In the genomic region with DNA sequence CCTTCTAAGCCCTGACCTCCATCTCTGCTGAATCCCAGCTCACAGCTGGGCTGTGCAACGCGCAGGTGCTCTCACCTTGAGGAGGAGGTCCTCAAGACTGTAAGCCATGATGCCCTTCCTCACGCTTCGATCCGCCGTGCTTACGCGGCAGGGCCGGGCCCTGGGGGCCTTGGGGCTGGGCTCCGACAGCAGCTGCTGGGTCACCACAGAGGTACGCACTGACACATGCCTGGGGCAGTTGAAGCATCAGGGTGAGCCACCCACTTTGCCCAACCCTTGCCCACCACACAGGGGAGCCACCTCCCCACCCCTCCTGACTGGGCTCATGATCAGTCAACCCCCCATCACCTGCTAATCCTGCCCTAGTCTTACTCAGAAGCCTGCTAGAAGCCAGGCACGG, we compare ENCODE assay signal across 16 cellular contexts. TPM values are rescaled to one million over a fixed set of nuclear protein-coding genes. Genes with fewer than 3 reads are reported as not detected.
DNase-seq lines count a peak whose midpoint lies in the region; ATAC-seq, FAIRE-seq and TF ChIP-seq lines count a peak whose summit lies in the region.
"Had no signal": no experiment of that assay in that cellular context is flagged by ENCODE, and none has a peak within 500 bp of the region (broad histone marks: within the 10 kb centered on the region; RNA-seq: fewer than 3 reads in every experiment).

No MANE protein-coding gene starts in this region.

- 87% methylated on average over 12 of the region's 12 CpGs for WGBS in K562 (ENCODE audit: insufficient coverage, low coverage, missing lambda C conversion rate)

- no peaks in the 10 kb centered on the region for H3F3A ChIP-seq in Loucy (ENCODE audit: low read depth)

- H4K20me1 ChIP-seq in Loucy (ENCODE audit: insufficient read depth, low read length, poor library complexity, severe bottlenecking) = no peaks in the 10 kb centered on the region
- H4K20me1 ChIP-seq in K562 (replicated peaks; ENCODE audit: control insufficient read depth, insufficient read depth, low read length) = no peaks in the 10 kb centered on the region

- H3K9me3 ChIP-seq in Loucy (ENCODE audit: insufficient read depth, low read depth, low read length) = no peaks in the 10 kb centered on the region
- H3K9me3 ChIP-seq in K562 (replicated peaks; ENCODE audit: control insufficient read depth, insufficient read depth, low read depth, low read length) = no peaks in the 10 kb centered on the region
- H3K9me3 ChIP-seq: BE2C had no signal

- no peak overlapping the region for H3K4me2 ChIP-seq in Loucy (ENCODE audit: low read depth, low read length, poor library complexity, severe bottlenecking)
- H3K4me2 ChIP-seq in K562 (ENCODE audit: insufficient read depth, low read length) = no peak overlapping the region

- H3K9me2 ChIP-seq in Loucy (replicated peaks; ENCODE audit: low read depth, low read length) = no peaks in the 10 kb centered on the region

- DNase-seq in ELF-1 (ENCODE audit: low read depth, low spot score) = peak; percentile 32
- no peak for DNase-seq in K562 (ENCODE audit: extremely low read depth in 1 of 4, low spot score in 3 of 4)
- DNase-seq in posterior vena cava (ENCODE audit: low spot score) = peak; percentile 75
- no peak for DNase-seq in NCI-H774 (lab: John Stamatoyannopoulos, UW)
- DNase-seq in activated CD8-positive, alpha-beta memory T cell treated with anti-CD3 and anti-CD28 coated beads, Interleukin-2, amount 50 U/mL, for 4 hours = no peak
- DNase-seq in HT-29 (ENCODE audit: low spot score) = no peak
- DNase-seq: BE2C; CD8-positive, alpha-beta memory T cell; NCI-H1105 treated with DMSO at 0.1 percent for 48 hours; NCI-H187 treated with DMSO at 0.1 percent for 48 hours; NCI-H2171; NCI-H510A had no signal

- no peaks in the 10 kb centered on the region for H3K4me1 ChIP-seq in Loucy (ENCODE audit: insufficient read depth, low read length, poor library complexity, severe bottlenecking)
- H3K4me1 ChIP-seq in K562 (replicated peaks in 1 of 2; ENCODE audit: control insufficient read depth in 2 of 2, insufficient read depth in 2 of 2, low read length in 2 of 2) = peaks cover 9 to 11% of the 10 kb centered on the region in 2 experiments; a peak in 4 of 5 replicates
- H3K4me1 ChIP-seq: BE2C had no signal

- CTCF ChIA-PET in K562 (lab: Yijun Ruan, JAX; ENCODE audit: low intra/inter-chr PET ratio) = no interaction called here

- POLR2A ChIA-PET in K562 (lab: Yijun Ruan, JAX) = no interaction called here

- H3K27me3 ChIP-seq in Loucy (ENCODE audit: insufficient read depth, low read length, poor library complexity, severe bottlenecking) (no peaks in the 10 kb centered on the region), K562 (ENCODE audit: control insufficient read depth in 2 of 2, insufficient read depth in 2 of 2, low read length in 2 of 2) (no peaks in the 10 kb centered on the region)
- H3K27me3 ChIP-seq: BE2C had no signal

- H3K27ac ChIP-seq in K562 (ENCODE audit: extremely low read depth, low read depth, low read length) = no peak overlapping the region

- in situ Hi-C loops in K562 (cut with MboI) = no loop called here

- BruUV-seq in K562 (replicated peaks; lab: Mats Ljungman, UMichigan) = no TSS peak

- intact Hi-C loops in K562 (cut with micrococcal nuclease) (no loop called here), posterior vena cava (cut with DNase I) (no loop called here)

- H3K79me2 ChIP-seq in Loucy (ENCODE audit: insufficient read depth, low read length) (no peaks in the 10 kb centered on the region), K562 (ENCODE audit: control insufficient read depth, insufficient read depth, low read length) (no peaks in the 10 kb centered on the region)

- no peak for TF ChIP-seq EP300 in K562 (IDR thresholded peaks at IDR 0.05; ENCODE audit: low read length)

- TF ChIP-seq POLR2A in K562 (conservative IDR thresholded peaks at IDR 0.05) = no peak

- H3K36me3 ChIP-seq in Loucy (ENCODE audit: insufficient read depth, low read length) (no peaks in the 10 kb centered on the region), K562 (ENCODE audit: control insufficient read depth, insufficient read depth, low read length) (no peaks in the 10 kb centered on the region)
- H3K36me3 ChIP-seq: BE2C had no signal

- H2AFZ ChIP-seq in Loucy (ENCODE audit: low read length) (no peak overlapping the region), K562 (ENCODE audit: low read depth, low read length) (no peak overlapping the region)

- H3K4me3 ChIP-seq in Loucy (ENCODE audit: low read length, poor library complexity, severe bottlenecking) (no peak overlapping the region), K562 (no peak overlapping the region)

- TF ChIP-seq RAD21 in K562 (CRISPR knock-in tag; conservative IDR thresholded peaks at IDR 0.05 in 1 of 2, IDR thresholded peaks at IDR 0.05 in 1 of 2) = peak in 1 of 2 experiments; percentile 21; a peak in 1 of 4 replicates

- ATAC-seq in K562 = no peak
- ATAC-seq in HG02623 (IDR thresholded peaks at IDR 0.05; ENCODE audit: unreplicated experiment) = no peak

- no peak for FAIRE-seq in K562 (lab: Jason Lieb, UNC)

- H3K9me1 ChIP-seq in K562 (ENCODE audit: control insufficient read depth, insufficient read depth, low read length) = no peaks in the 10 kb centered on the region

- H3K9ac ChIP-seq in Loucy (ENCODE audit: low read depth, low read length, poor library complexity, severe bottlenecking) (no peak overlapping the region), K562 (ENCODE audit: insufficient read depth in 1 of 2, low read depth in 2 of 2, low read length in 2 of 2) (peak overlapping the region in 1 of 2 experiments; percentile 73; a peak in 2 of 4 replicates)

- peak; percentile 27 for TF ChIP-seq CTCF in Loucy (conservative IDR thresholded peaks at IDR 0.05; ENCODE audit: low read length)
- TF ChIP-seq CTCF in K562 (IDR thresholded peaks at IDR 0.05 in 2 of 3, conservative IDR thresholded peaks at IDR 0.05 in 1 of 3; ENCODE audit: insufficient read depth in 2 of 3, low read depth in 1 of 3, low read length in 3 of 3) = no peak

RNA-seq across cellular contexts. Expression of a gene that starts 3.1 kb away (rescaled TPM):
- total RNA-seq in K562 (2011; cell fraction: chromatin; rRNA removed; ENCODE audit: low replicate concordance) = not detected in 2 replicates
- total RNA-seq in K562 (2011; cell fraction: nucleolus; rRNA removed) = not detected in 2 replicates
- not detected in 2 replicates for total RNA-seq in K562 (2011; cell fraction: nucleoplasm; rRNA removed)
- total RNA-seq in K562 (2014; rRNA removed) = not detected in 2 replicates
- total RNA-seq in K562 (2014; rRNA removed; fragmentation: Illumina TruSeq; extraction: Trizol) = not detected in 2 replicates
- not detected in 2 replicates for total RNA-seq in K562 (2015; rRNA removed; fragmentation: Illumina TruSeq; extraction: Trizol)
- not detected in 2 replicates for total RNA-seq in K562 (2021)
- polyA plus RNA-seq in K562 (2011; rRNA removed) = not detected in 2 replicates
- 0.09 and 0.39 TPM in 2 replicates for polyA plus RNA-seq in K562 (2011; cell fraction: cytosol; rRNA removed)
- polyA plus RNA-seq in K562 (2011; cell fraction: nucleus; rRNA removed) = not detected in 2 replicates
- not detected in 2 replicates for polyA plus RNA-seq in K562 (2012)
- not detected in 2 replicates for polyA plus RNA-seq in K562 (2014; fragmentation: Illumina TruSeq; extraction: Trizol)
- not detected for polyA plus RNA-seq in K562 (2014; fragmentation: Nextera tagmentation; extraction: Ambion mirVana)
- not detected in 2 replicates for polyA plus RNA-seq in K562 (2014; rRNA removed)
- not detected in 2 replicates for polyA minus RNA-seq in K562 (2011; rRNA and poly(A)+ RNA removed)
- not detected in 2 replicates for polyA minus RNA-seq in K562 (2011; cell fraction: cytosol; rRNA and poly(A)+ RNA removed)
- not detected in 2 replicates for polyA minus RNA-seq in K562 (2011; cell fraction: nucleus; rRNA and poly(A)+ RNA removed)
- total RNA-seq in posterior vena cava = 1 to 10 TPM; 1.2 to 2.9 TPM
- 0.61 and 1.5 TPM in 2 replicates for total RNA-seq in HT-29 (2014; rRNA removed; shearing (Covaris generic))
- total RNA-seq: CD8-positive, alpha-beta memory T cell; Daoy; RPMI7951 had no signal
- polyA plus RNA-seq: CD8-positive, alpha-beta memory T cell had no signal

RNA-seq across cellular contexts. Expression of a gene that starts 13.4 kb away (rescaled TPM):
- 61.7 and 101 TPM in 2 replicates for total RNA-seq in K562 (2011; cell fraction: chromatin; rRNA removed; ENCODE audit: low replicate concordance)
- 84.5 and 103 TPM in 2 replicates for total RNA-seq in K562 (2011; cell fraction: nucleolus; rRNA removed)
- 97.8 and 112 TPM in 2 replicates for total RNA-seq in K562 (2011; cell fraction: nucleoplasm; rRNA removed)
- total RNA-seq in K562 (2014; rRNA removed) = 38.9 and 41.1 TPM in 2 replicates
- total RNA-seq in K562 (2014; rRNA removed; fragmentation: Illumina TruSeq; extraction: Trizol) = 40.3 and 42.4 TPM in 2 replicates
- total RNA-seq in K562 (2015; rRNA removed; fragmentation: Illumina TruSeq; extraction: Trizol) = 31.1 and 33.9 TPM in 2 replicates
- 57.2 and 58.8 TPM in 2 replicates for total RNA-seq in K562 (2021)
- polyA plus RNA-seq in K562 (2011; rRNA removed) = 66.3 and 77.8 TPM in 2 replicates
- 70.4 and 88.4 TPM in 2 replicates for polyA plus RNA-seq in K562 (2011; cell fraction: cytosol; rRNA removed)
- 37.0 and 45.1 TPM in 2 replicates for polyA plus RNA-seq in K562 (2011; cell fraction: nucleus; rRNA removed)
- 56.0 and 64.7 TPM in 2 replicates for polyA plus RNA-seq in K562 (2012)
- polyA plus RNA-seq in K562 (2014; fragmentation: Illumina TruSeq; extraction: Trizol) = 52.3 and 62.6 TPM in 2 replicates
- polyA plus RNA-seq in K562 (2014; fragmentation: Nextera tagmentation; extraction: Ambion mirVana) = 10 to 100 TPM; 31.6 to 33.3 TPM
- polyA plus RNA-seq in K562 (2014; rRNA removed) = 49.8 and 54.6 TPM in 2 replicates
- polyA minus RNA-seq in K562 (2011; rRNA and poly(A)+ RNA removed) = 58.7 and 70.5 TPM in 2 replicates
- 27.5 and 42.9 TPM in 2 replicates for polyA minus RNA-seq in K562 (2011; cell fraction: cytosol; rRNA and poly(A)+ RNA removed)
- polyA minus RNA-seq in K562 (2011; cell fraction: nucleus; rRNA and poly(A)+ RNA removed) = 16.8 and 25.8 TPM in 2 replicates
- 10 to 100 TPM; 19.6 to 20.0 TPM for total RNA-seq in posterior vena cava
- 24.0 and 26.0 TPM in 2 replicates for total RNA-seq in HT-29 (2014; rRNA removed; shearing (Covaris generic))

RNA-seq across cellular contexts. Expression of a gene that starts 25.7 kb away (rescaled TPM):
- 4.4 and 7.9 TPM in 2 replicates for total RNA-seq in K562 (2011; cell fraction: chromatin; rRNA removed; ENCODE audit: low replicate concordance)
- 2.8 and 5.7 TPM in 2 replicates for total RNA-seq in K562 (2011; cell fraction: nucleolus; rRNA removed)
- total RNA-seq in K562 (2011; cell fraction: nucleoplasm; rRNA removed) = 4.6 and 5.8 TPM in 2 replicates
- 0.20 TPM in 1 of 2 replicates, not detected in the other for total RNA-seq in K562 (2014; rRNA removed)
- 0.48 and 0.51 TPM in 2 replicates for total RNA-seq in K562 (2014; rRNA removed; fragmentation: Illumina TruSeq; extraction: Trizol)
- total RNA-seq in K562 (2015; rRNA removed; fragmentation: Illumina TruSeq; extraction: Trizol) = 0.26 TPM in 1 of 2 replicates, not detected in the other
- total RNA-seq in K562 (2021) = 0.47 and 0.72 TPM in 2 replicates
- 1.1 and 1.9 TPM in 2 replicates for polyA plus RNA-seq in K562 (2011; rRNA removed)
- 0.29 and 1.2 TPM in 2 replicates for polyA plus RNA-seq in K562 (2011; cell fraction: cytosol; rRNA removed)
- 3.7 and 5.1 TPM in 2 replicates for polyA plus RNA-seq in K562 (2011; cell fraction: nucleus; rRNA removed)
- 0.46 and 0.91 TPM in 2 replicates for polyA plus RNA-seq in K562 (2012)
- polyA plus RNA-seq in K562 (2014; fragmentation: Illumina TruSeq; extraction: Trizol) = 0.39 and 0.73 TPM in 2 replicates
- polyA plus RNA-seq in K562 (2014; fragmentation: Nextera tagmentation; extraction: Ambion mirVana) = not detected
- 0.23 and 0.32 TPM in 2 replicates for polyA plus RNA-seq in K562 (2014; rRNA removed)
- polyA minus RNA-seq in K562 (2011; rRNA and poly(A)+ RNA removed) = 0.67 and 1.0 TPM in 2 replicates
- not detected in 2 replicates for polyA minus RNA-seq in K562 (2011; cell fraction: cytosol; rRNA and poly(A)+ RNA removed)
- 0.67 and 1.7 TPM in 2 replicates for polyA minus RNA-seq in K562 (2011; cell fraction: nucleus; rRNA and poly(A)+ RNA removed)
- total RNA-seq in posterior vena cava = 1 to 10 TPM; 9.6 to 10.0 TPM
- 13.4 and 17.0 TPM in 2 replicates for total RNA-seq in HT-29 (2014; rRNA removed; shearing (Covaris generic))
- total RNA-seq: RPMI7951 had no signal

RNA-seq across cellular contexts. Expression of a gene that starts 33.2 kb away (rescaled TPM):
- total RNA-seq in K562 (2011; cell fraction: chromatin; rRNA removed; ENCODE audit: low replicate concordance) = 79.3 and 118 TPM in 2 replicates
- total RNA-seq in K562 (2011; cell fraction: nucleolus; rRNA removed) = 76.7 and 80.0 TPM in 2 replicates
- total RNA-seq in K562 (2011; cell fraction: nucleoplasm; rRNA removed) = 76.9 and 87.5 TPM in 2 replicates
- 73.0 and 90.5 TPM in 2 replicates for total RNA-seq in K562 (2014; rRNA removed)
- 44.3 and 55.8 TPM in 2 replicates for total RNA-seq in K562 (2014; rRNA removed; fragmentation: Illumina TruSeq; extraction: Trizol)
- 51.5 and 59.3 TPM in 2 replicates for total RNA-seq in K562 (2015; rRNA removed; fragmentation: Illumina TruSeq; extraction: Trizol)
- 99.0 and 100 TPM in 2 replicates for total RNA-seq in K562 (2021)
- 56.1 and 104 TPM in 2 replicates for polyA plus RNA-seq in K562 (2011; rRNA removed)
- 77.0 and 146 TPM in 2 replicates for polyA plus RNA-seq in K562 (2011; cell fraction: cytosol; rRNA removed)
- polyA plus RNA-seq in K562 (2011; cell fraction: nucleus; rRNA removed) = 62.9 and 99.5 TPM in 2 replicates
- 69.4 and 77.4 TPM in 2 replicates for polyA plus RNA-seq in K562 (2012)
- 98.2 and 119 TPM in 2 replicates for polyA plus RNA-seq in K562 (2014; fragmentation: Illumina TruSeq; extraction: Trizol)
- polyA plus RNA-seq in K562 (2014; fragmentation: Nextera tagmentation; extraction: Ambion mirVana) = 10 to 100 TPM; 13.8 to 26.4 TPM
- polyA plus RNA-seq in K562 (2014; rRNA removed) = 66.6 and 76.8 TPM in 2 replicates
- 42.4 and 42.7 TPM in 2 replicates for polyA minus RNA-seq in K562 (2011; rRNA and poly(A)+ RNA removed)
- 33.5 and 40.3 TPM in 2 replicates for polyA minus RNA-seq in K562 (2011; cell fraction: cytosol; rRNA and poly(A)+ RNA removed)
- polyA minus RNA-seq in K562 (2011; cell fraction: nucleus; rRNA and poly(A)+ RNA removed) = 26.7 and 27.1 TPM in 2 replicates
- total RNA-seq in posterior vena cava = 10 to 100 TPM; 18.2 to 20.0 TPM
- total RNA-seq in HT-29 (2014; rRNA removed; shearing (Covaris generic)) = 21.3 and 25.8 TPM in 2 replicates

RNA-seq across cellular contexts. Expression of a gene that starts 39.9 kb away (rescaled TPM):
- 37.1 and 87.7 TPM in 2 replicates for total RNA-seq in K562 (2011; cell fraction: chromatin; rRNA removed; ENCODE audit: low replicate concordance)
- total RNA-seq in K562 (2011; cell fraction: nucleolus; rRNA removed) = 57.7 and 63.0 TPM in 2 replicates
- 31.0 and 37.3 TPM in 2 replicates for total RNA-seq in K562 (2011; cell fraction: nucleoplasm; rRNA removed)
- 11.4 and 14.0 TPM in 2 replicates for total RNA-seq in K562 (2014; rRNA removed)
- total RNA-seq in K562 (2014; rRNA removed; fragmentation: Illumina TruSeq; extraction: Trizol) = 2.8 and 3.5 TPM in 2 replicates
- total RNA-seq in K562 (2015; rRNA removed; fragmentation: Illumina TruSeq; extraction: Trizol) = 5.4 and 6.9 TPM in 2 replicates
- 11.4 and 12.3 TPM in 2 replicates for total RNA-seq in K562 (2021)
- polyA plus RNA-seq in K562 (2011; rRNA removed) = 7.3 and 12.5 TPM in 2 replicates
- polyA plus RNA-seq in K562 (2011; cell fraction: cytosol; rRNA removed) = 9.8 and 14.3 TPM in 2 replicates
- 49.8 and 57.1 TPM in 2 replicates for polyA plus RNA-seq in K562 (2011; cell fraction: nucleus; rRNA removed)
- 7.2 and 18.0 TPM in 2 replicates for polyA plus RNA-seq in K562 (2012)
- polyA plus RNA-seq in K562 (2014; fragmentation: Illumina TruSeq; extraction: Trizol) = 6.3 and 11.5 TPM in 2 replicates
- polyA plus RNA-seq in K562 (2014; fragmentation: Nextera tagmentation; extraction: Ambion mirVana) = under 1 TPM in 1 of 2 experiments, not detected in 1; 0.15 TPM
- 7.5 and 7.7 TPM in 2 replicates for polyA plus RNA-seq in K562 (2014; rRNA removed)
- polyA minus RNA-seq in K562 (2011; rRNA and poly(A)+ RNA removed) = 5.9 and 7.6 TPM in 2 replicates
- 9.4 and 11.3 TPM in 2 replicates for polyA minus RNA-seq in K562 (2011; cell fraction: cytosol; rRNA and poly(A)+ RNA removed)
- 16.4 and 29.1 TPM in 2 replicates for polyA minus RNA-seq in K562 (2011; cell fraction: nucleus; rRNA and poly(A)+ RNA removed)
- 10 to 100 TPM; 31.9 to 41.1 TPM for total RNA-seq in posterior vena cava
- total RNA-seq in HT-29 (2014; rRNA removed; shearing (Covaris generic)) = 18.6 and 23.4 TPM in 2 replicates

Comparison
In these comparisons a context has a peak if more than half of its experiments do, and no peak if none do; other contexts are left out.
1. DNase-seq: peak in ELF-1 (single experiment) and posterior vena cava (single experiment); none in K562 (0 of 4), NCI-H774 (single experiment), activated CD8-positive, alpha-beta memory T cell treated with anti-CD3 and anti-CD28 coated beads, Interleukin-2, amount 50 U/mL, for 4 hours (single experiment) and HT-29 (single experiment).